Comparison of ENCODE assay signal across 14 cellular contexts in genomic region chr15:70127288-70127746, GRCh38. TPM values are rescaled to one million over a fixed set of nuclear protein-coding genes. Genes with fewer than 3 reads are reported as not detected.
A peak's percentile ranks its signal among the peaks of the same experiment; 100 is the strongest.
DNase-seq lines count a peak whose midpoint lies in the region; FAIRE-seq and TF ChIP-seq lines count a peak whose summit lies in the region.
"Had no signal": no experiment of that assay in that cellular context is flagged by ENCODE, and none has a peak within 500 bp of the region (broad histone marks: within the 10 kb centered on the region; RNA-seq: fewer than 3 reads in every experiment).

No MANE protein-coding gene starts in this region.

- no peaks in the 10 kb centered on the region for H4K20me1 ChIP-seq in PC-9 (ENCODE audit: insufficient read depth)

- FAIRE-seq in GM19239 (lab: Jason Lieb, UNC): no peak
- FAIRE-seq: keratinocyte had no signal

- H3K36me3 ChIP-seq in PC-9 (ENCODE audit: low read depth): no peaks in the 10 kb centered on the region

- H3K4me2 ChIP-seq in PC-9: peak overlapping the region; percentile 54

- no TSS peak for BruUV-seq in PC-9 (replicated peaks; lab: Mats Ljungman, UMichigan)

- H3K27me3 ChIP-seq in PC-9 (ENCODE audit: insufficient read depth, low read depth): no peaks in the 10 kb centered on the region

- H3K9me3 ChIP-seq in PC-9 (ENCODE audit: insufficient read depth, low read depth): no peaks in the 10 kb centered on the region

- TF ChIP-seq CTCF in GM12865 (IDR thresholded peaks at IDR 0.05; ENCODE audit: insufficient read depth, low read depth, low read length, missing control alignments) (no peak), PC-9 (conservative IDR thresholded peaks at IDR 0.05) (no peak)

- peaks cover 22% of the 10 kb centered on the region for H3K4me1 ChIP-seq in PC-9 (replicated peaks; ENCODE audit: insufficient read depth)

- peak overlapping the region; percentile 78 for H3K27ac ChIP-seq in PC-9

- CTCF ChIA-PET in PC-9 (lab: Charles Lee): interaction anchor here (0.6 kb wide), 1 partner anchor 330 kb away, joined by 4 read pairs; no protein-coding TSS in a partner anchor

- no peaks in the 10 kb centered on the region for H3K9me2 ChIP-seq in PC-9 (ENCODE audit: insufficient read depth)

- H3K79me2 ChIP-seq in PC-9 (ENCODE audit: low read depth): no peaks in the 10 kb centered on the region

- H3K4me3 ChIP-seq in GM12865 (ENCODE audit: low read depth, low read length) (no peak overlapping the region), PC-9 (no peak overlapping the region)

- POLR2A ChIA-PET in PC-9 (lab: Charles Lee; ENCODE audit: unreplicated experiment): interaction anchor here (0.5 kb wide), 1 partner anchor 69 kb away, joined by 3 read pairs; no protein-coding TSS in a partner anchor

- intact Hi-C loops in PC-9 (cut with micrococcal nuclease; ENCODE audit: unreplicated experiment): no loop called here

- no peak overlapping the region for H2AFZ ChIP-seq in PC-9

- DNase-seq in GM12865 (ENCODE audit: low read depth) (peak; percentile 54), PC-9 (peak; percentile 58 to 86), glomerular endothelial cell (ENCODE audit: extremely low read depth, low read depth, low spot score) (peak; percentile 75), renal cortical epithelial cell (ENCODE audit: low read depth) (peak; percentile 90), GM19239 (ENCODE audit: insufficient read length, low spot score) (no peak), inferior parietal cortex (ENCODE audit: extremely low spot score) (no peak), SHP77 treated with DMSO at 0.1 percent for 48 hours (lab: John Stamatoyannopoulos, UW) (no peak)
- no peak for DNase-seq in NK-92 treated with Interleukin-12 subunit alpha and Interleukin-12 subunit beta, amount 100 ng/mL, for 24 hours (lab: John Stamatoyannopoulos, UW)
- DNase-seq: activated CD4-positive, alpha-beta memory T cell treated with anti-CD3 and anti-CD28 coated beads, Interleukin-2, amount 10 ng/mL, durations not matched to agents 7 days and 5 days; activated naive CD4-positive, alpha-beta T cell treated with Interleukin-2 at 50 U/mL for 16 hours; CD4-positive, alpha-beta memory T cell; H9; stimulated activated CD4-positive, alpha-beta T cell treated with anti-CD3 and anti-CD28 coated beads, Interleukin-1b, Interleukin-23, amount 100 ng/mL, for 48 hours had no signal

- H3F3A ChIP-seq in PC-9 (ENCODE audit: insufficient read depth, low read depth): peaks cover 16% of the 10 kb centered on the region; the same call in 1 of the 2 replicates

RNA-seq across cellular contexts. Expression of gene TLE3, which starts 29.6 kb away (rescaled TPM):
- total RNA-seq in PC-9 (2021) (51.3 and 72.4 TPM in 2 replicates), glomerular endothelial cell (95.5 and 142 TPM in 2 replicates), renal cortical epithelial cell (12.9 and 31.4 TPM in 2 replicates)

Comparison
In these comparisons a context has a peak if more than half of its experiments do, and no peak if none do; other contexts are left out.
1. DNase-seq: peak in GM12865 (single experiment), PC-9 (2 of 2), glomerular endothelial cell (single experiment) and renal cortical epithelial cell (single experiment); none in NK-92 treated with Interleukin-12 subunit alpha and Interleukin-12 subunit beta, amount 100 ng/mL, for 24 hours (single experiment), GM19239 (single experiment), inferior parietal cortex (single experiment) and SHP77 treated with DMSO at 0.1 percent for 48 hours (single experiment).